6 cellular contexts compared by ENCODE assay signal in the genomic region with DNA sequence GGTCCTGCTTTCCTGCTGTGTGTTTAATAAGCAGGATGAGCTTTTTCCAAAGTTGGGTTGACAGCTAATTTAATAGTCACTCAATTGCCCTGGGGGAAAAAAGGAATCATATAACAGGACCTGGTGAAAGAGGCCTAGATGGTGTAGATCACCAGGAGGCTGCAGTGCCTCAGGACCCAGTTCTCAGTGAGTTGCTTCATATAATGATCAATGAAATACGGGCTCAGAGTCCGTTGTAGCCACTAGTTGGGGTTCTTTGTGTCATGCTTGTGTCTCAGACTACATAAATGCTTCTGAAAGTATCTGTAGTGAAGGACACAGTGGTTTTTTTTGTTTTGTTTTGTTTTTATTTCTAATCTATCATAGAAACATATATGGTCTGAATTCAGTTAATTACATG.
DNase-seq lines count a peak whose midpoint lies in the region; ATAC-seq, FAIRE-seq and TF ChIP-seq lines count a peak whose summit lies in the region.
"Not testable (repeated sequence)": the region's sequence is repeated elsewhere in the genome, so short reads cannot be mapped to it uniquely, and the experiment has no call there.

No MANE protein-coding gene starts in this region.

- not testable (repeated sequence) for H4K20me1 ChIP-seq in PC-3 (ENCODE audit: low read length); HepG2 (ENCODE audit: insufficient read depth, low read length)

- TF ChIP-seq RAD21 in HepG2 (CRISPR knock-in tag; IDR thresholded peaks at IDR 0.05); liver (IDR thresholded peaks at IDR 0.05): not testable (repeated sequence)

- not testable (repeated sequence) for H3K36me3 ChIP-seq in PC-3 (ENCODE audit: low read depth, low read length); HepG2 (replicated peaks in 1 of 2; ENCODE audit: control insufficient read depth in 1 of 2, insufficient read depth in 2 of 2, low read length in 2 of 2); liver (ENCODE audit: control insufficient read depth in 4 of 4, insufficient read depth in 3 of 4, low read depth in 1 of 4, low read length in 3 of 4); right lobe of liver

- not testable (repeated sequence) for H3K9me3 Mint-ChIP-seq in activated CD4-positive, alpha-beta T cell treated with anti-CD3 and anti-CD28 coated beads, Interleukin-2, amount 10 ng/mL, durations not matched to agents 24 days and 14 days

- not testable (repeated sequence) for H3K4me1 ChIP-seq in PC-3 (ENCODE audit: insufficient read depth, low read length); HepG2 (ENCODE audit: insufficient read depth, low read length); liver (ENCODE audit: control insufficient read depth in 4 of 4, insufficient read depth in 4 of 4, low read length in 3 of 4); right lobe of liver

- peak; percentile 20; the same call in 1 of the 2 replicates for ATAC-seq in PC-3
- ATAC-seq in left lobe of liver: peak; percentile 92
- peak; percentile 88 for ATAC-seq in HepG2
- peak; percentile 76 to 90 (median 88) for ATAC-seq in right lobe of liver

- DNase-seq in PC-3; left lobe of liver (ENCODE audit: low spot score); HepG2 (ENCODE audit: low spot score); right lobe of liver: not testable (repeated sequence)
- DNase-seq in activated CD4-positive, alpha-beta T cell treated with anti-CD3 and anti-CD28 coated beads, Interleukin-2, amount 10 ng/mL, durations not matched to agents 24 days and 14 days: peak; percentile 11

- not testable (repeated sequence) for H3K4me1 Mint-ChIP-seq in activated CD4-positive, alpha-beta T cell treated with anti-CD3 and anti-CD28 coated beads, Interleukin-2, amount 10 ng/mL, durations not matched to agents 24 days and 14 days

- H3K27ac ChIP-seq in PC-3 (ENCODE audit: low read length); HepG2 (ENCODE audit: extremely low read length, insufficient read depth, low read length); liver (ENCODE audit: low read depth in 1 of 2, low read length in 2 of 2); right lobe of liver: not testable (repeated sequence)

- CTCF ChIA-PET in PC-3 (lab: Charles Lee); HepG2 (lab: Yijun Ruan, JAX; ENCODE audit: low intra/inter-chr PET ratio, low total read pairs): not testable (repeated sequence)

- TF ChIP-seq CTCF in PC-3 (conservative IDR thresholded peaks at IDR 0.05; ENCODE audit: low read depth, low read length); HepG2 (CRISPR knock-in tag; IDR thresholded peaks at IDR 0.05); liver (IDR thresholded peaks at IDR 0.05; ENCODE audit: low read depth, low read length, missing input control); right lobe of liver (IDR thresholded peaks at IDR 0.05): not testable (repeated sequence)

- not testable (repeated sequence) for H3K79me2 ChIP-seq in PC-3 (ENCODE audit: low read length); HepG2 (ENCODE audit: insufficient read depth, low read length)

- H3K4me2 ChIP-seq in PC-3 (ENCODE audit: low read length); HepG2 (ENCODE audit: low read depth, low read length): not testable (repeated sequence)

- POLR2A ChIA-PET in PC-3 (lab: Charles Lee; ENCODE audit: unreplicated experiment); HepG2 (lab: Yijun Ruan, JAX): not testable (repeated sequence)

- H3K4me3 Mint-ChIP-seq in activated CD4-positive, alpha-beta T cell treated with anti-CD3 and anti-CD28 coated beads, Interleukin-2, amount 10 ng/mL, durations not matched to agents 24 days and 14 days: not testable (repeated sequence)

- not testable (repeated sequence) for BruUV-seq in PC-3 (replicated peaks; lab: Mats Ljungman, UMichigan); HepG2 (replicated peaks; lab: Mats Ljungman, UMichigan)

- not testable (repeated sequence) for H3K4me3 ChIP-seq in PC-3 (ENCODE audit: low read length); HepG2 (replicated peaks in 1 of 3; ENCODE audit: insufficient read depth in 1 of 3, low read depth in 2 of 3, low read length in 3 of 3); liver (ENCODE audit: low read depth in 1 of 3, low read length in 3 of 3); right lobe of liver

- H2AFZ ChIP-seq in PC-3 (ENCODE audit: low read length); HepG2 (ENCODE audit: low read length): not testable (repeated sequence)

- in situ Hi-C loops in HepG2 (cut with HindIII; ENCODE audit: extremely low pct_ligation_motif_present, low pct_unique_long_range_greater_than_20kb): not testable (repeated sequence)

- not testable (repeated sequence) for H3K36me3 Mint-ChIP-seq in activated CD4-positive, alpha-beta T cell treated with anti-CD3 and anti-CD28 coated beads, Interleukin-2, amount 10 ng/mL, durations not matched to agents 24 days and 14 days (ENCODE audit: low read depth)

- intact Hi-C loops in PC-3 (cut with micrococcal nuclease); activated CD4-positive, alpha-beta T cell treated with anti-CD3 and anti-CD28 coated beads, Interleukin-2, amount 10 ng/mL, durations not matched to agents 24 days and 14 days (cut with micrococcal nuclease); HepG2 (cut with micrococcal nuclease; ENCODE audit: unreplicated experiment); right lobe of liver (cut with DNase I): not testable (repeated sequence)

- H3K9ac ChIP-seq in PC-3 (ENCODE audit: low read length); HepG2 (ENCODE audit: insufficient read depth, low read depth, low read length); liver (ENCODE audit: low read depth in 1 of 2, low read length in 2 of 2): not testable (repeated sequence)

- not testable (repeated sequence) for H3K27me3 ChIP-seq in PC-3 (ENCODE audit: low read length); HepG2 (ENCODE audit: control insufficient read depth in 1 of 2, insufficient read depth in 2 of 2, low read length in 2 of 2); liver (ENCODE audit: control insufficient read depth in 4 of 4, insufficient read depth in 4 of 4, low read length in 3 of 4); right lobe of liver

- not testable (repeated sequence) for H3F3A ChIP-seq in PC-3 (ENCODE audit: low read length, unreplicated experiment)

- TF ChIP-seq POLR2A in HepG2 (IDR thresholded peaks at IDR 0.05; ENCODE audit: insufficient read depth in 1 of 2, low read depth in 2 of 2, low read length in 2 of 2); right lobe of liver (IDR thresholded peaks at IDR 0.05): not testable (repeated sequence)

- H3K27me3 Mint-ChIP-seq in activated CD4-positive, alpha-beta T cell treated with anti-CD3 and anti-CD28 coated beads, Interleukin-2, amount 10 ng/mL, durations not matched to agents 24 days and 14 days: not testable (repeated sequence)

- H3K27ac Mint-ChIP-seq in activated CD4-positive, alpha-beta T cell treated with anti-CD3 and anti-CD28 coated beads, Interleukin-2, amount 10 ng/mL, durations not matched to agents 24 days and 14 days: not testable (repeated sequence)

- FAIRE-seq in HepG2 (lab: Jason Lieb, UNC): not testable (repeated sequence)

- WGBS in HepG2 (ENCODE audit: low lambda C conversion rate): 0% methylated on average over 2 of the region's 2 CpGs
- 49% methylated on average over 2 of the region's 2 CpGs for WGBS in liver
- 50% methylated on average over 2 of the region's 2 CpGs for WGBS in right lobe of liver (ENCODE audit: insufficient coverage, low coverage, low lambda C conversion rate, missing lambda C conversion rate)

- not testable (repeated sequence) for H3K9me3 ChIP-seq in PC-3 (ENCODE audit: low read length); HepG2 (ENCODE audit: low read length); liver (ENCODE audit: control insufficient read depth in 4 of 4, low read length in 3 of 4); right lobe of liver

- not testable (repeated sequence) for TF ChIP-seq EP300 in HepG2 (IDR thresholded peaks at IDR 0.05; ENCODE audit: low read depth in 2 of 2, low read length in 2 of 2); HepG2 (CRISPR knock-in tag; IDR thresholded peaks at IDR 0.05; ENCODE audit: borderline replicate concordance)

- not testable (repeated sequence) for H3K9me2 ChIP-seq in PC-3 (replicated peaks; ENCODE audit: low read length)

TF ChIP-seq in liver, 16 proteins besides CTCF, POLR2A, EP300 and RAD21:
- TF ChIP-seq HNF4A (conservative IDR thresholded peaks at IDR 0.05): peak; percentile 17 to 18

Comparison
In these comparisons a context has a peak if more than half of its experiments do, and no peak if none do; other contexts are left out.
1. ATAC-seq: peak in every context shown above with its lines; median percentile 92 in left lobe of liver; 88 in HepG2; 88 in right lobe of liver; 20 in PC-3.